In genomic region chr1:111032295-111032897, GRCh38 we compare ENCODE assay signal across 7 cellular contexts.
DNase-seq lines count a peak whose midpoint lies in the region; ATAC-seq and TF ChIP-seq lines count a peak whose summit lies in the region.

No MANE protein-coding gene starts in this region.

- peaks cover 6% of the 10 kb centered on the region for H3K36me3 Mint-ChIP-seq in memory B cell

- peaks cover 5% of the 10 kb centered on the region for H3K9me3 Mint-ChIP-seq in memory B cell

- H3K79me2 ChIP-seq in OCI-LY1 (ENCODE audit: insufficient read depth, low read length): no peaks in the 10 kb centered on the region

- TF ChIP-seq CTCF in OCI-LY1 (IDR thresholded peaks at IDR 0.05; ENCODE audit: low read length): peak; percentile 78
- peak; percentile 63 for TF ChIP-seq CTCF in brain microvascular endothelial cell (IDR thresholded peaks at IDR 0.05; ENCODE audit: low read depth, low read length, missing control alignments)
- peak in 2 of 3 experiments; percentile 58 to 59 for TF ChIP-seq CTCF in vagina (IDR thresholded peaks at IDR 0.05)

- H2AFZ ChIP-seq in OCI-LY1 (ENCODE audit: low read length): no peak overlapping the region

- H3K27me3 ChIP-seq in H7 (ENCODE audit: control insufficient read depth, insufficient read depth, low read length): no peaks in the 10 kb centered on the region
- no peaks in the 10 kb centered on the region for H3K27me3 ChIP-seq in OCI-LY1 (ENCODE audit: insufficient read depth, low read length)
- no peaks in the 10 kb centered on the region for H3K27me3 ChIP-seq in brain microvascular endothelial cell (replicated peaks)
- no peaks in the 10 kb centered on the region for H3K27me3 ChIP-seq in vagina

- H3K9ac ChIP-seq in OCI-LY1 (ENCODE audit: low read length): no peak overlapping the region

- no peak overlapping the region for H3K4me2 ChIP-seq in OCI-LY1 (ENCODE audit: low read length)

- in situ Hi-C loops in brain microvascular endothelial cell (cut with HindIII; ENCODE audit: low pct_ligation_motif_present, low sequenced_read_pairs): no loop called here

- H3K4me3 ChIP-seq in H7 (ENCODE audit: insufficient read depth, low read depth, low read length) (no peak overlapping the region), OCI-LY1 (ENCODE audit: low read depth, low read length, poor library complexity, severe bottlenecking) (no peak overlapping the region), brain microvascular endothelial cell (ENCODE audit: low read depth, low read length) (no peak overlapping the region), vagina (no peak overlapping the region)

- DNase-seq in DMS114 treated with DMSO at 0.1 percent for 48 hours (lab: John Stamatoyannopoulos, UW; ENCODE audit: unreplicated experiment): peak; percentile 48
- peak; percentile 24 for DNase-seq in H7
- DNase-seq in brain microvascular endothelial cell: peak; percentile 54
- peak; percentile 41 to 52 for DNase-seq in memory B cell (ENCODE audit: low spot score in 2 of 2)
- DNase-seq in vagina (ENCODE audit: extremely low spot score in 2 of 2): no peak

- H3K9me3 ChIP-seq in OCI-LY1 (ENCODE audit: low read length) (no peaks in the 10 kb centered on the region; the same call in 1 of the 2 replicates), vagina (no peaks in the 10 kb centered on the region)

- no peak for TF ChIP-seq POLR2A in vagina (IDR thresholded peaks at IDR 0.05)

- no peaks in the 10 kb centered on the region for H3F3A ChIP-seq in OCI-LY1 (ENCODE audit: insufficient read depth, low read length)

- no peak overlapping the region for H3K4me3 Mint-ChIP-seq in memory B cell

- H3K27ac ChIP-seq in OCI-LY1 (ENCODE audit: low read depth, low read length, poor library complexity, severe bottlenecking) (no peak overlapping the region), brain microvascular endothelial cell (no peak overlapping the region), vagina (no peak overlapping the region)

- H3K27me3 Mint-ChIP-seq in memory B cell: no peaks in the 10 kb centered on the region

- no peaks in the 10 kb centered on the region for H3K9me2 ChIP-seq in OCI-LY1 (ENCODE audit: low read depth, low read length)

- peak; percentile 35 for ATAC-seq in memory B cell (ENCODE audit: low read depth)
- no peak for ATAC-seq in GM21423 (IDR thresholded peaks at IDR 0.05; ENCODE audit: unreplicated experiment)

- no peak overlapping the region for H3K27ac Mint-ChIP-seq in memory B cell

- H3K4me1 Mint-ChIP-seq in memory B cell: peaks cover 16% of the 10 kb centered on the region

- H3K36me3 ChIP-seq in H7 (replicated peaks; ENCODE audit: control insufficient read depth, insufficient read depth, low read length) (no peaks in the 10 kb centered on the region), OCI-LY1 (ENCODE audit: insufficient read depth, low read length) (no peaks in the 10 kb centered on the region), brain microvascular endothelial cell (replicated peaks) (no peaks in the 10 kb centered on the region), vagina (no peaks in the 10 kb centered on the region)

- no peaks in the 10 kb centered on the region for H4K20me1 ChIP-seq in OCI-LY1 (ENCODE audit: insufficient read depth, low read length)

- peaks cover 13% of the 10 kb centered on the region for H3K4me1 ChIP-seq in OCI-LY1 (ENCODE audit: insufficient read depth, low read length, severe bottlenecking)
- H3K4me1 ChIP-seq in vagina: no peaks in the 10 kb centered on the region

- intact Hi-C loops in vagina (cut with DNase I): no loop called here

Comparison
In these comparisons a context has a peak if more than half of its experiments do, and no peak if none do; other contexts are left out.
1. DNase-seq: peak in DMS114 treated with DMSO at 0.1 percent for 48 hours (single experiment), H7 (single experiment), brain microvascular endothelial cell (single experiment) and memory B cell (2 of 2); none in vagina (0 of 2).
2. Peak in every context shown above with its lines, with median percentiles within 50 percentile points of each other: CTCF ChIP-seq.